ENCODE assay signal across 10 cellular contexts in genomic region chr9:1469996-1470395, GRCh38.
A peak's percentile ranks its signal among the peaks of the same experiment; 100 is the strongest.
DNase-seq lines count a peak whose midpoint lies in the region; ATAC-seq lines count a peak whose summit lies in the region.
"Had no signal": no experiment of that assay in that cellular context is flagged by ENCODE, and none has a peak within 500 bp of the region (broad histone marks: within the 10 kb centered on the region; RNA-seq: fewer than 3 reads in every experiment).

No MANE protein-coding gene starts in this region.

- ATAC-seq in activated T-cell treated with anti-CD3 and anti-CD28 coated beads, Interleukin-2, amount 50 U/mL, for 72 hours (replicated peaks in 1 of 2), result peak; percentile 92 to 95
- ATAC-seq in GM21619 (IDR thresholded peaks at IDR 0.05; ENCODE audit: unreplicated experiment), result peak; percentile 97
- peak; percentile 75 for ATAC-seq in HG03097 (IDR thresholded peaks at IDR 0.05; ENCODE audit: low FRiP score, unreplicated experiment)
- ATAC-seq in stimulated activated memory B cell treated with anti-CD40 and anti-IgM and Interleukin-4, amounts not matched to agents 10 μg/mL and 1 μg/mL and 100 μg/mL, for 72 hours, result peak; percentile 46

- peaks cover 7% of the 10 kb centered on the region for H3K27me3 Mint-ChIP-seq in activated T-cell treated with anti-CD3 and anti-CD28 coated beads, Interleukin-2, amount 50 U/mL, for 72 hours (ENCODE audit: low read depth)
- no peaks in the 10 kb centered on the region for H3K27me3 Mint-ChIP-seq in stimulated activated memory B cell treated with anti-CD40 and anti-IgM and Interleukin-4, amounts not matched to agents 10 μg/mL and 1 μg/mL and 100 μg/mL, for 72 hours
- H3K27me3 Mint-ChIP-seq in activated naive CD4-positive, alpha-beta T cell treated with anti-CD3 and anti-CD28 coated beads for 36 hours (ENCODE audit: low read depth), result peaks cover 8% of the 10 kb centered on the region

- CTCF ChIA-PET in activated naive CD4-positive, alpha-beta T cell treated with anti-CD3 and anti-CD28 coated beads for 36 hours (lab: Charles Lee), result no interaction called here

- H3K27ac ChIP-seq in caudate nucleus (ENCODE audit: low read depth, low read length), result no peak overlapping the region

- no peak for DNase-seq in activated T-cell treated with anti-CD3 and anti-CD28 coated beads, Interleukin-2, amount 50 U/mL, for 72 hours
- no peak for DNase-seq in activated T-cell treated with anti-CD3 and anti-CD28 coated beads for 4 hours
- DNase-seq in caudate nucleus (lab: John Stamatoyannopoulos, UW), result no peak
- DNase-seq in NCI-H1694 treated with DMSO at 0.1 percent for 48 hours (lab: John Stamatoyannopoulos, UW), result no peak
- no peak for DNase-seq in activated naive CD4-positive, alpha-beta T cell treated with anti-CD3 and anti-CD28 coated beads for 36 hours
- DNase-seq: DMS 273 treated with DMSO at 0.1 percent for 48 hours had no signal

- H3K4me1 Mint-ChIP-seq in activated T-cell treated with anti-CD3 and anti-CD28 coated beads, Interleukin-2, amount 50 U/mL, for 72 hours (ENCODE audit: low read depth), result peaks cover 8% of the 10 kb centered on the region
- H3K4me1 Mint-ChIP-seq in stimulated activated memory B cell treated with anti-CD40 and anti-IgM and Interleukin-4, amounts not matched to agents 10 μg/mL and 1 μg/mL and 100 μg/mL, for 72 hours, result no peaks in the 10 kb centered on the region
- peaks cover 4% of the 10 kb centered on the region for H3K4me1 Mint-ChIP-seq in activated naive CD4-positive, alpha-beta T cell treated with anti-CD3 and anti-CD28 coated beads for 36 hours (ENCODE audit: low read depth)
- H3K4me1 Mint-ChIP-seq: IgD-negative memory B cell had no signal

- H3K36me3 Mint-ChIP-seq in activated T-cell treated with anti-CD3 and anti-CD28 coated beads, Interleukin-2, amount 50 U/mL, for 72 hours (ENCODE audit: insufficient read depth in 2 of 2), result no peaks in the 10 kb centered on the region
- H3K36me3 Mint-ChIP-seq in stimulated activated memory B cell treated with anti-CD40 and anti-IgM and Interleukin-4, amounts not matched to agents 10 μg/mL and 1 μg/mL and 100 μg/mL, for 72 hours, result no peaks in the 10 kb centered on the region
- H3K36me3 Mint-ChIP-seq in activated naive CD4-positive, alpha-beta T cell treated with anti-CD3 and anti-CD28 coated beads for 36 hours (ENCODE audit: low read depth), result no peaks in the 10 kb centered on the region
- H3K36me3 Mint-ChIP-seq: IgD-negative memory B cell had no signal

- H3K4me3 Mint-ChIP-seq in activated T-cell treated with anti-CD3 and anti-CD28 coated beads, Interleukin-2, amount 50 U/mL, for 72 hours, result peak overlapping the region in 1 of 2 donors; percentile 48
- H3K4me3 Mint-ChIP-seq in stimulated activated memory B cell treated with anti-CD40 and anti-IgM and Interleukin-4, amounts not matched to agents 10 μg/mL and 1 μg/mL and 100 μg/mL, for 72 hours, result no peak overlapping the region
- no peak overlapping the region for H3K4me3 Mint-ChIP-seq in activated naive CD4-positive, alpha-beta T cell treated with anti-CD3 and anti-CD28 coated beads for 36 hours
- H3K4me3 Mint-ChIP-seq: IgD-negative memory B cell had no signal

- H3K9me3 Mint-ChIP-seq in activated T-cell treated with anti-CD3 and anti-CD28 coated beads, Interleukin-2, amount 50 U/mL, for 72 hours, result peaks cover 2% of the 10 kb centered on the region in 2 donors
- peaks cover 4% of the 10 kb centered on the region for H3K9me3 Mint-ChIP-seq in stimulated activated memory B cell treated with anti-CD40 and anti-IgM and Interleukin-4, amounts not matched to agents 10 μg/mL and 1 μg/mL and 100 μg/mL, for 72 hours
- H3K9me3 Mint-ChIP-seq in activated naive CD4-positive, alpha-beta T cell treated with anti-CD3 and anti-CD28 coated beads for 36 hours, result no peaks in the 10 kb centered on the region
- H3K9me3 Mint-ChIP-seq: IgD-negative memory B cell had no signal

- H3K27ac Mint-ChIP-seq in activated T-cell treated with anti-CD3 and anti-CD28 coated beads, Interleukin-2, amount 50 U/mL, for 72 hours, result no peak overlapping the region
- H3K27ac Mint-ChIP-seq in stimulated activated memory B cell treated with anti-CD40 and anti-IgM and Interleukin-4, amounts not matched to agents 10 μg/mL and 1 μg/mL and 100 μg/mL, for 72 hours, result no peak overlapping the region
- H3K27ac Mint-ChIP-seq in activated naive CD4-positive, alpha-beta T cell treated with anti-CD3 and anti-CD28 coated beads for 36 hours, result no peak overlapping the region
- H3K27ac Mint-ChIP-seq: IgD-negative memory B cell had no signal

- intact Hi-C loops in activated naive CD4-positive, alpha-beta T cell treated with anti-CD3 and anti-CD28 coated beads for 36 hours (cut with micrococcal nuclease), result loop anchor here (1.0 to 2.0 kb wide), 2 partner anchors 35 to 409 kb away; no protein-coding TSS in a partner anchor

Comparison
In these comparisons a context has a peak if more than half of its experiments do, and no peak if none do; other contexts are left out.
1. ATAC-seq: peak in every context shown above with its lines; median percentile 97 in GM21619; 94 in activated T-cell treated with anti-CD3 and anti-CD28 coated beads, Interleukin-2, amount 50 U/mL, for 72 hours; 75 in HG03097; 46 in stimulated activated memory B cell treated with anti-CD40 and anti-IgM and Interleukin-4, amounts not matched to agents 10 μg/mL and 1 μg/mL and 100 μg/mL, for 72 hours.